23 cellular contexts compared by ENCODE assay signal in the genomic region with DNA sequence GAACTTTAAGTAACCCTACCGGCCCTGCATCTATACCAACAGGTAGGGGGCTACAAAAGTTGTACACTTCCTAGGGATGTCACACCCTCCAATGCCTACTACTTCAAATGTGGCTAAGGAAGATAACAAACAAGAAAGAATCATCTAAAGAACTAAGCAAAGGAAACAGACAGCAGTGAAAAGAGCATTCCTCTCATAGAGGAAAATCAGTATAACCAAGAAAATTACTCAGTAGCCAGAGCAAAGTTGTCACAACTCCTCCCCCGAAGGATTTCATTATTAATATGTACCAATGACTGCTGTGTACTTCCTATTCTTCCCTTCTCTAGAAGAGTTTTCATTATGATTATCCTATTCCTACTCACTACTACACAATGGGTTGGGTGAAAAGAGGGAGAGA. TPM values are rescaled to one million over a fixed set of nuclear protein-coding genes. Genes with fewer than 3 reads are reported as not detected.
DNase-seq lines count a peak whose midpoint lies in the region; ATAC-seq, FAIRE-seq and TF ChIP-seq lines count a peak whose summit lies in the region.
"Had no signal": no experiment of that assay in that cellular context is flagged by ENCODE, and none has a peak within 500 bp of the region (broad histone marks: within the 10 kb centered on the region; RNA-seq: fewer than 3 reads in every experiment).

No MANE protein-coding gene starts in this region.

- H3K4me2 ChIP-seq in hepatocyte = peak overlapping the region; percentile 3

- TF ChIP-seq POLR2A in lower leg skin (IDR thresholded peaks at IDR 0.05) = no peak

- H3K9me3 ChIP-seq in hepatocyte (ENCODE audit: low read depth) (no peaks in the 10 kb centered on the region), pancreas (no peaks in the 10 kb centered on the region)
- H3K9me3 ChIP-seq: right atrium auricular region, thoracic aorta had no signal

- H3K36me3 ChIP-seq in hepatocyte (replicated peaks; ENCODE audit: insufficient read depth, low read depth) = no peaks in the 10 kb centered on the region
- H3K36me3 ChIP-seq in pancreas = no peaks in the 10 kb centered on the region
- H3K36me3 ChIP-seq: right atrium auricular region, thoracic aorta had no signal

- no peak for FAIRE-seq in pancreas (lab: Jason Lieb, UNC)
- FAIRE-seq: HepG2, RCC 7860, TTC549 had no signal

- H3K4me3 ChIP-seq in hepatocyte (no peak overlapping the region), lower leg skin (ENCODE audit: low read depth, poor library complexity, severe bottlenecking) (no peak overlapping the region), pancreas (no peak overlapping the region)
- H3K4me3 ChIP-seq: heart left ventricle, right atrium auricular region, thoracic aorta had no signal

- peaks cover 94% of the 10 kb centered on the region for H4K20me1 ChIP-seq in hepatocyte (ENCODE audit: insufficient read depth, poor library complexity, severe bottlenecking)

- no peaks in the 10 kb centered on the region for H3K9me3 Mint-ChIP-seq in activated naive CD4-positive, alpha-beta T cell treated with anti-CD3 and anti-CD28 coated beads, Interleukin-2, amount 50 U/mL, for 72 hours
- no peaks in the 10 kb centered on the region for H3K9me3 Mint-ChIP-seq in activated T-helper 1 cell treated with anti-CD3 and anti-CD28 coated beads, Interleukin-12 subunit alpha, Interleukin-12 subunit beta, Interleukin-2, Interleukin-4 antibody, amounts not matched to agents 30 ng/mL and 10 ng/mL and 1 ng/mL, durations not matched to agents 14 hours and 24 hours and 36 hours
- H3K9me3 Mint-ChIP-seq: central memory CD8-positive, alpha-beta T cell had no signal

- H3K27ac Mint-ChIP-seq in activated naive CD4-positive, alpha-beta T cell treated with anti-CD3 and anti-CD28 coated beads, Interleukin-2, amount 50 U/mL, for 72 hours = peak overlapping the region; percentile 17 to 24
- peak overlapping the region; percentile 14 for H3K27ac Mint-ChIP-seq in activated T-helper 1 cell treated with anti-CD3 and anti-CD28 coated beads, Interleukin-12 subunit alpha, Interleukin-12 subunit beta, Interleukin-2, Interleukin-4 antibody, amounts not matched to agents 30 ng/mL and 10 ng/mL and 1 ng/mL, durations not matched to agents 14 hours and 24 hours and 36 hours
- H3K27ac Mint-ChIP-seq: stimulated activated naive B cell treated with anti-CD40 and anti-IgM and Interleukin-4, amounts not matched to agents 10 μg/mL and 1 μg/mL and 100 μg/mL, for 72 hours had no signal

- H2AFZ ChIP-seq in hepatocyte = no peak overlapping the region

- no peaks in the 10 kb centered on the region for H3K27me3 Mint-ChIP-seq in activated T-helper 1 cell treated with anti-CD3 and anti-CD28 coated beads, Interleukin-12 subunit alpha, Interleukin-12 subunit beta, Interleukin-2, Interleukin-4 antibody, amounts not matched to agents 30 ng/mL and 10 ng/mL and 1 ng/mL, durations not matched to agents 14 hours and 24 hours and 36 hours (ENCODE audit: insufficient read depth)
- H3K27me3 Mint-ChIP-seq: central memory CD8-positive, alpha-beta T cell; stimulated activated naive B cell treated with anti-CD40 and anti-IgM and Interleukin-4, amounts not matched to agents 10 μg/mL and 1 μg/mL and 100 μg/mL, for 72 hours had no signal

- H3K79me2 ChIP-seq in hepatocyte = peaks cover 100% of the 10 kb centered on the region

- H3K27ac ChIP-seq in hepatocyte = no peak overlapping the region
- H3K27ac ChIP-seq in pancreas = no peak overlapping the region
- H3K27ac ChIP-seq: C4-2B, heart left ventricle, right atrium auricular region, thoracic aorta had no signal

- no peak for TF ChIP-seq CTCF in hepatocyte (IDR thresholded peaks at IDR 0.05; ENCODE audit: poor library complexity)
- TF ChIP-seq CTCF in lower leg skin (IDR thresholded peaks at IDR 0.05) = no peak
- no peak for TF ChIP-seq CTCF in pancreas (IDR thresholded peaks at IDR 0.05)

- no peak overlapping the region for H3K4me3 Mint-ChIP-seq in activated T-helper 1 cell treated with anti-CD3 and anti-CD28 coated beads, Interleukin-12 subunit alpha, Interleukin-12 subunit beta, Interleukin-2, Interleukin-4 antibody, amounts not matched to agents 30 ng/mL and 10 ng/mL and 1 ng/mL, durations not matched to agents 14 hours and 24 hours and 36 hours
- H3K4me3 Mint-ChIP-seq: central memory CD8-positive, alpha-beta T cell; stimulated activated naive B cell treated with anti-CD40 and anti-IgM and Interleukin-4, amounts not matched to agents 10 μg/mL and 1 μg/mL and 100 μg/mL, for 72 hours had no signal

- intact Hi-C loops in activated T-helper 1 cell treated with anti-CD3 and anti-CD28 coated beads, Interleukin-12 subunit alpha, Interleukin-12 subunit beta, Interleukin-2, Interleukin-4 antibody, amounts not matched to agents 30 ng/mL and 10 ng/mL and 1 ng/mL, durations not matched to agents 14 hours and 24 hours and 36 hours (cut with micrococcal nuclease) = no loop called here
- intact Hi-C loops in lower leg skin (cut with DNase I; ENCODE audit: low total_unique reads) = no loop called here
- intact Hi-C loops in pancreas (cut with DNase I) = no loop called here

- 96% methylated on average over 2 of the region's 2 CpGs for WGBS in hepatocyte (ENCODE audit: low lambda C conversion rate, missing lambda C conversion rate)
- WGBS in lower leg skin, 2 donors = 84 to 95% methylated on average over 2 of the region's 2 CpGs
- 73 to 92% methylated on average over 2 of the region's 2 CpGs for WGBS in pancreas, 2 donors

- DNase-seq in activated naive CD4-positive, alpha-beta T cell treated with anti-CD3 and anti-CD28 coated beads, Interleukin-2, amount 50 U/mL, for 72 hours (ENCODE audit: low spot score in 2 of 2) = no peak
- no peak for DNase-seq in activated naive CD4-positive, alpha-beta T cell treated with anti-CD3 and anti-CD28 coated beads, Interleukin-2, amount 50 U/mL, for 16 hours
- no peak for DNase-seq in activated T-helper 1 cell treated with anti-CD3 and anti-CD28 coated beads, Interleukin-12 subunit alpha, Interleukin-12 subunit beta, Interleukin-2, Interleukin-4 antibody, amounts not matched to agents 30 ng/mL and 10 ng/mL and 1 ng/mL, durations not matched to agents 14 hours and 24 hours and 36 hours (ENCODE audit: low spot score)
- DNase-seq in hepatocyte (ENCODE audit: low spot score) (no peak), lower leg skin (ENCODE audit: low spot score in 2 of 2) (no peak), pancreas (no peak)
- DNase-seq: activated CD4-positive, alpha-beta T cell treated with anti-CD3 and anti-CD28 coated beads, Interleukin-2, amount 50 U/mL, for 1 hour; heart left ventricle; NCI-H1048; NCI-H187; NCI-H2171 treated with DMSO at 0.1 percent for 48 hours; NCI-H526 treated with DMSO at 0.1 percent for 48 hours; stimulated activated CD4-positive, alpha-beta T cell treated with anti-CD3 and anti-CD28 coated beads, Interleukin-4, amount 100 ng/mL, for 1 hour; stimulated activated naive B cell treated with anti-CD40 and anti-IgM and Interleukin-4, amounts not matched to agents 10 μg/mL and 1 μg/mL and 100 μg/mL, for 72 hours; T-helper 1 cell had no signal

- H3K27me3 ChIP-seq in hepatocyte (no peaks in the 10 kb centered on the region), pancreas (no peaks in the 10 kb centered on the region)
- H3K27me3 ChIP-seq: heart left ventricle, right atrium auricular region had no signal

- H3K4me1 ChIP-seq in hepatocyte (ENCODE audit: insufficient read depth) (no peaks in the 10 kb centered on the region), pancreas (peaks cover 0 to 21% (median 0%) of the 10 kb centered on the region in 3 donors)

- no peaks in the 10 kb centered on the region for H3K9me2 ChIP-seq in hepatocyte (replicated peaks; ENCODE audit: insufficient read depth)

- peaks cover 8 to 38% of the 10 kb centered on the region in 2 donors for H3K36me3 Mint-ChIP-seq in activated naive CD4-positive, alpha-beta T cell treated with anti-CD3 and anti-CD28 coated beads, Interleukin-2, amount 50 U/mL, for 72 hours
- H3K36me3 Mint-ChIP-seq in activated T-helper 1 cell treated with anti-CD3 and anti-CD28 coated beads, Interleukin-12 subunit alpha, Interleukin-12 subunit beta, Interleukin-2, Interleukin-4 antibody, amounts not matched to agents 30 ng/mL and 10 ng/mL and 1 ng/mL, durations not matched to agents 14 hours and 24 hours and 36 hours (ENCODE audit: low read depth) = peaks cover 26% of the 10 kb centered on the region

- peaks cover 41% of the 10 kb centered on the region for H3K4me1 Mint-ChIP-seq in activated T-helper 1 cell treated with anti-CD3 and anti-CD28 coated beads, Interleukin-12 subunit alpha, Interleukin-12 subunit beta, Interleukin-2, Interleukin-4 antibody, amounts not matched to agents 30 ng/mL and 10 ng/mL and 1 ng/mL, durations not matched to agents 14 hours and 24 hours and 36 hours (ENCODE audit: low read depth)

- ATAC-seq in activated naive CD4-positive, alpha-beta T cell treated with anti-CD3 and anti-CD28 coated beads, Interleukin-2, amount 50 U/mL, for 72 hours = peak; percentile 54 to 87
- ATAC-seq in pancreas (no peak), GM21619 (IDR thresholded peaks at IDR 0.05; ENCODE audit: unreplicated experiment) (no peak)
- ATAC-seq: heart left ventricle; stimulated activated naive B cell treated with anti-CD40 and anti-IgM and Interleukin-4, amounts not matched to agents 10 μg/mL and 1 μg/mL and 100 μg/mL, for 72 hours had no signal

RNA-seq across cellular contexts. Expression of a gene that starts 12.6 kb away (rescaled TPM):
- total RNA-seq in activated naive CD4-positive, alpha-beta T cell treated with anti-CD3 and anti-CD28 coated beads, Interleukin-2, amount 50 U/mL, for 72 hours = 10 to 100 TPM; 39.1 to 73.9 TPM
- total RNA-seq in activated T-helper 1 cell treated with anti-CD3 and anti-CD28 coated beads, Interleukin-12 subunit alpha, Interleukin-12 subunit beta, Interleukin-2, Interleukin-4 antibody, amounts not matched to agents 30 ng/mL and 10 ng/mL and 1 ng/mL, durations not matched to agents 14 hours and 24 hours and 36 hours = 68.6 and 72.4 TPM in 2 replicates
- total RNA-seq in hepatocyte (55.1 and 55.8 TPM in 2 replicates), lower leg skin (10 to 100 TPM; 48.0 to 64.1 (median 57.0) TPM), pancreas (10 to 100 TPM; 29.0 to 45.8 (median 32.4) TPM)
- polyA plus RNA-seq in hepatocyte (31.8 and 38.6 TPM in 2 replicates), pancreas (10 to 100 TPM in 1 of 2 donors, 1 to 10 TPM in 1; 7.7 to 13.5 TPM)

Comparison
In these comparisons a context has a peak if more than half of its experiments do, and no peak if none do; other contexts are left out.
1. ATAC-seq: peak in activated naive CD4-positive, alpha-beta T cell treated with anti-CD3 and anti-CD28 coated beads, Interleukin-2, amount 50 U/mL, for 72 hours (2 of 2); none in pancreas (0 of 4) and GM21619 (single experiment).